In the genomic region with DNA sequence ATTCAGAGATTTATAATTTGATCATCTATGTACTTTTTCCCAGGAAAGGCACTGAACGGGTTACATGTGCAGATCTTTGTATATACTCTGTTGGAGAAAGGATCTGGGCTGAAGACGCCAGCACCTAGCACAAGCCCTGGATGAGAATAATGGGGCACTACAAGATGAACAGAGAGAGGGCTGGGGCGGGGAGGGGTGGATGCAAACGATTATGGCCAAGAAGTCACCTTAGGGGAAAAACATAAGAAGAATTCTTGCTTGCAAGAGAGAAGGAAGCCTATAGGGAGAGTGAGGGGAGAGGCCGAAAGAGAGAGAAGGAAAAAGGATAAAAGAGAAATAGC, we compare ENCODE assay signal across 10 cellular contexts. TPM values are rescaled to one million over a fixed set of nuclear protein-coding genes. Genes with fewer than 3 reads are reported as not detected.
DNase-seq lines count a peak whose midpoint lies in the region; ATAC-seq and TF ChIP-seq lines count a peak whose summit lies in the region.
"Had no signal": no experiment of that assay in that cellular context is flagged by ENCODE, and none has a peak within 500 bp of the region (broad histone marks: within the 10 kb centered on the region; RNA-seq: fewer than 3 reads in every experiment).

No MANE protein-coding gene starts in this region.

- TF ChIP-seq POLR2A in spleen (IDR thresholded peaks at IDR 0.05): no peak

- no peak for ATAC-seq in heart right ventricle

- intact Hi-C loops in activated CD4-positive, alpha-beta memory T cell treated with anti-CD3 and anti-CD28 coated beads for 36 hours (cut with micrococcal nuclease): loop anchor here (1.0 to 5.0 kb wide), 2 partner anchors 15 to 177 kb away; no protein-coding TSS in a partner anchor
- intact Hi-C loops in heart right ventricle (cut with DNase I) (loop anchor here in 2 of 10 donors (5.0 kb wide), 2 partner anchors 177 to 1098 kb away; a partner anchor contains a TSS), spleen (cut with DNase I; ENCODE audit: low total_unique reads) (no loop called here)

- POLR2A ChIA-PET in activated CD4-positive, alpha-beta memory T cell treated with anti-CD3 and anti-CD28 coated beads for 36 hours (lab: Charles Lee): interaction anchor here (1.1 kb wide), 1 partner anchor 15 kb away, joined by 3 read pairs; no protein-coding TSS in a partner anchor

- H3K36me3 ChIP-seq in HAP-1 (replicated peaks): no peaks in the 10 kb centered on the region
- H3K36me3 ChIP-seq in heart right ventricle: no peaks in the 10 kb centered on the region
- no peaks in the 10 kb centered on the region for H3K36me3 ChIP-seq in spleen

- in situ Hi-C loops in HAP-1 (cut with MboI; ENCODE audit: low sequenced_read_pairs): loop anchor here (5.0 kb wide), 2 partner anchors 177 to 1098 kb away; a partner anchor contains a TSS

- H3K9me3 Mint-ChIP-seq in activated CD4-positive, alpha-beta memory T cell treated with anti-CD3 and anti-CD28 coated beads for 36 hours: no peaks in the 10 kb centered on the region

- H3K27me3 ChIP-seq in HAP-1 (ENCODE audit: low read depth) (no peaks in the 10 kb centered on the region), heart right ventricle (peaks cover 0 to 6% (median 0%) of the 10 kb centered on the region in 7 donors), spleen (replicated peaks in 1 of 7) (peaks cover 0 to 32% (median 0%) of the 10 kb centered on the region in 7 donors)

- H3K27ac Mint-ChIP-seq in activated CD4-positive, alpha-beta memory T cell treated with anti-CD3 and anti-CD28 coated beads for 36 hours: peak overlapping the region; percentile 39

- peaks cover 20% of the 10 kb centered on the region for H3K4me1 Mint-ChIP-seq in activated CD4-positive, alpha-beta memory T cell treated with anti-CD3 and anti-CD28 coated beads for 36 hours (ENCODE audit: low read depth)

- TF ChIP-seq CTCF in heart right ventricle (IDR thresholded peaks at IDR 0.05) (no peak), spleen (IDR thresholded peaks at IDR 0.05 in 8 of 11, conservative IDR thresholded peaks at IDR 0.05 in 3 of 11) (no peak)

- H3K27ac ChIP-seq in heart right ventricle (peak overlapping the region in 5 of 10 donors; percentile 70 to 87 (median 78)), spleen (peak overlapping the region in 6 of 8 donors; percentile 84 to 94 (median 90))

- H3K9me3 ChIP-seq in HAP-1: no peaks in the 10 kb centered on the region
- H3K9me3 ChIP-seq in heart right ventricle: no peaks in the 10 kb centered on the region
- H3K9me3 ChIP-seq in spleen: no peaks in the 10 kb centered on the region

- peak overlapping the region; percentile 85 for H3K4me3 Mint-ChIP-seq in activated CD4-positive, alpha-beta memory T cell treated with anti-CD3 and anti-CD28 coated beads for 36 hours

- H3K4me3 ChIP-seq in HAP-1 (peak overlapping the region; percentile 37), heart right ventricle (peak overlapping the region; percentile 26 to 93 (median 70)), spleen (peak overlapping the region in 7 of 8 donors; percentile 51 to 71 (median 59))

- H3K4me1 ChIP-seq in HAP-1 (0 out of 2 replicates have a peak, but pooled peaks cover 3% of the 10 kb centered on the region), heart right ventricle (peaks cover 0 to 28% (median 14%) of the 10 kb centered on the region in 9 donors), spleen (peaks cover 0 to 61% (median 27%) of the 10 kb centered on the region in 6 donors)

- H3K36me3 Mint-ChIP-seq in activated CD4-positive, alpha-beta memory T cell treated with anti-CD3 and anti-CD28 coated beads for 36 hours: no peaks in the 10 kb centered on the region

- H3K27me3 Mint-ChIP-seq in activated CD4-positive, alpha-beta memory T cell treated with anti-CD3 and anti-CD28 coated beads for 36 hours: peaks cover 1% of the 10 kb centered on the region

- DNase-seq in HAP-1 (ENCODE audit: low spot score in 2 of 2) (no peak), heart right ventricle (no peak), spleen (peak; percentile 66), NCI-H1930 (lab: John Stamatoyannopoulos, UW) (no peak), NK-92 (lab: John Stamatoyannopoulos, UW; ENCODE audit: unreplicated experiment) (no peak), hypothalamus (lab: John Stamatoyannopoulos, UW) (no peak), NCI-H146 (lab: John Stamatoyannopoulos, UW) (no peak)
- no peak for DNase-seq in activated CD4-positive, alpha-beta memory T cell treated with anti-CD3 and anti-CD28 coated beads for 36 hours

- 59 to 64% methylated on average over 5 of the region's 5 CpGs for WGBS in heart right ventricle, 2 donors
- WGBS in spleen, 5 donors: 21 to 59% (median 48%) methylated on average over 5 of the region's 5 CpGs

- CTCF ChIA-PET in activated CD4-positive, alpha-beta memory T cell treated with anti-CD3 and anti-CD28 coated beads for 36 hours (lab: Charles Lee): interaction anchor here (1.5 kb wide), 1 partner anchor 15 kb away, joined by 5 read pairs; no protein-coding TSS in a partner anchor

RNA-seq across cellular contexts. Expression of a gene that starts 2.9 kb away (rescaled TPM):
- total RNA-seq in activated CD4-positive, alpha-beta memory T cell treated with anti-CD3 and anti-CD28 coated beads for 36 hours: not detected
- total RNA-seq in heart right ventricle (1 to 10 TPM in 1 of 10 donors, under 1 TPM in 2, not detected in 7; 0.27 to 1.1 (median 0.49) TPM), spleen (1 to 10 TPM in 1 of 7 donors, under 1 TPM in 4, not detected in 2; 0.20 to 1.1 (median 0.42) TPM)
- polyA plus RNA-seq in heart right ventricle (1 to 10 TPM in 1 of 2 donors, under 1 TPM in 1; 0.22 to 6.3 TPM), spleen (under 1 TPM in 2 of 3 donors, not detected in 1; 0.03 to 0.42 TPM)
- total RNA-seq: LHCN-M2, lung had no signal
- polyA plus RNA-seq: lung had no signal
